Comparison of ENCODE assay signal across 9 cellular contexts in the genomic region with DNA sequence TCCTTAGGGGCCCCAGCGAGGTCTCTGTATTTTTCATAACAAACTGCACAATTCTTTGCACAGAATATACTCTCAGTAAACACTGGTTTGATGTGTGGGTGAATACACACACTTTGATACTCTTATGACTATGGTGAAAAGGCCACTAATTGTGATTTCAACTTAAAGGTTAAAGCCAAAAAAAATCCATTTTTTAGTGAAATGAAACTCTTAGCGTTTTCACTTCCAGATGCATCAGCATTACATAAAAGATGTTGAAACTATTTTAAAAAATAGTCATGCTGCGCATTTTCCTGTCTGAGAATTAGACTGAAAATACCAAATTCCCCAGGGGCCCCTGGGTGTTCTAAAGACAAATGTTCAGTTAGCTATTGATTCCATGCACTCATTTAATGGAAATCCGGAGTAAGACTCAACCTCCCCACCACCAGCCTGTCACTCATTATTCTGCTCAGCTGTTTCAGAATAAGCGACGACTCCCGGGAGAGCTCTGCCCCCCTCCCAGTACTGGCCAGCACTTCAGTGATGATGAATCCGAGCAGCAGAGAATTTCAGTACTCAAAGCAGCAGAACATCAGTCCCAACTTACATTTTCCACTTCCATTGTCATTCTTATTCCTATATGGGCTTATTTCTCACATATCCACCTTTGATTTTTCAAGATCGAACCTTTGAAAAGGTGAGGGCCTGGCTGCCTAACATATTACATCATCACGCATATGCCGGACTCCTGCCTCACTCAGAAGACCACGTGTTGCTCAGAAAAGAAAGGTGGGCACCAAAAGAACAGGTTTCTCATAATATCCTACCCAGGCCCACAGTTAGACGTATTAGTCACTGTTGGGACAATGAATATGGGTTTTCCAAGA.
DNase-seq lines count a peak whose midpoint lies in the region.
"Had no signal": no experiment of that assay in that cellular context is flagged by ENCODE, and none has a peak within 500 bp of the region (broad histone marks: within the 10 kb centered on the region; RNA-seq: fewer than 3 reads in every experiment).

No MANE protein-coding gene starts in this region.

- H3K4me1 ChIP-seq in GM23248 (ENCODE audit: insufficient read depth), result no peaks in the 10 kb centered on the region

- H3F3A ChIP-seq in GM23248 (ENCODE audit: insufficient read depth), result no peaks in the 10 kb centered on the region

- in situ Hi-C loops in GM23248 (cut with MboI), result no loop called here

- no peak overlapping the region for H3K27ac ChIP-seq in GM23248

- no peak overlapping the region for H3K9ac ChIP-seq in GM23248

- no peak overlapping the region for H3K4me3 ChIP-seq in GM23248

- no peaks in the 10 kb centered on the region for H4K20me1 ChIP-seq in GM23248 (ENCODE audit: insufficient read depth)

- peak; percentile 35 to 65 for DNase-seq in NOMO-1 (lab: John Stamatoyannopoulos, UW; ENCODE audit: unreplicated experiment in 2 of 2)
- DNase-seq in NOMO-1 treated with dmso at 0.1 percent for 144 hours (lab: John Stamatoyannopoulos, UW; ENCODE audit: unreplicated experiment), result no peak
- peak; percentile 38 for DNase-seq in GM23248
- DNase-seq in NAMALWA (ENCODE audit: low spot score), result peak; percentile 45
- DNase-seq in stimulated activated CD4-positive, alpha-beta T cell treated with anti-CD3 and anti-CD28 coated beads, Interleukin-4, amount 100 ng/mL, for 1 hour, result peak; percentile 25
- DNase-seq in NCI-H82 treated with DMSO at 0.1 percent for 48 hours (lab: John Stamatoyannopoulos, UW; ENCODE audit: unreplicated experiment), result no peak
- no peak for DNase-seq in hippocampal formation (lab: John Stamatoyannopoulos, UW)
- no peak for DNase-seq in GOT3 (lab: John Stamatoyannopoulos, UW)
- DNase-seq: occipital lobe had no signal

- H2AFZ ChIP-seq in GM23248, result no peak overlapping the region

- no peaks in the 10 kb centered on the region for H3K9me3 ChIP-seq in GM23248 (ENCODE audit: low read depth)

- peaks cover 7% of the 10 kb centered on the region; the same call in 1 of the 2 replicates for H3K36me3 ChIP-seq in GM23248 (ENCODE audit: low read depth)

- WGBS in GM23248 (ENCODE audit: low coverage in 1 of 2, low lambda C conversion rate in 2 of 2, missing lambda C conversion rate in 2 of 2), 2 experiments, result 66 to 73% methylated on average over 13 of the region's 13 CpGs

- no peaks in the 10 kb centered on the region for H3K27me3 ChIP-seq in GM23248 (replicated peaks; ENCODE audit: insufficient read depth)

- H3K9me2 ChIP-seq in GM23248 (ENCODE audit: insufficient read depth), result no peaks in the 10 kb centered on the region

- no peak overlapping the region for H3K4me2 ChIP-seq in GM23248 (ENCODE audit: unreplicated experiment)

- H3K79me2 ChIP-seq in GM23248 (ENCODE audit: insufficient read depth), result no peaks in the 10 kb centered on the region; the same call in 1 of the 2 replicates

Comparison
In these comparisons a context has a peak if more than half of its experiments do, and no peak if none do; other contexts are left out.
1. DNase-seq: peak in NOMO-1 (2 of 2), GM23248 (single experiment), NAMALWA (single experiment) and stimulated activated CD4-positive, alpha-beta T cell treated with anti-CD3 and anti-CD28 coated beads, Interleukin-4, amount 100 ng/mL, for 1 hour (single experiment); none in NOMO-1 treated with dmso at 0.1 percent for 144 hours (single experiment), NCI-H82 treated with DMSO at 0.1 percent for 48 hours (single experiment), hippocampal formation (0 of 2) and GOT3 (single experiment).